26 cellular contexts compared by ENCODE assay signal in genomic region chr3:160765211-160765610, GRCh38.
"Had no signal": no experiment of that assay in that cellular context is flagged by ENCODE, and none has a peak within 500 bp of the region (broad histone marks: within the 10 kb centered on the region; RNA-seq: fewer than 3 reads in every experiment).

No MANE protein-coding gene starts in this region.

- H3K27ac ChIP-seq: ascending aorta, body of pancreas, VCaP had no signal

- H3K4me1 ChIP-seq: ascending aorta, body of pancreas had no signal

- H3K4me2 ChIP-seq: SK-N-SH had no signal

- DNase-seq: activated CD4-positive, alpha-beta memory T cell treated with anti-CD3 and anti-CD28 coated beads for 36 hours; activated CD4-positive, alpha-beta T cell treated with anti-CD3 and anti-CD28 coated beads, Interleukin-2, amount 10 ng/mL, durations not matched to agents 7 days and 5 days; activated CD4-positive, CD25-positive, alpha-beta regulatory T cell; activated CD8-positive, alpha-beta memory T cell treated with anti-CD3 and anti-CD28 coated beads for 24 hours; activated effector memory CD4-positive, alpha-beta T cell treated with anti-CD3 and anti-CD28 coated beads, Interleukin-2, amount 50 U/mL, for 16 hours; activated naive CD4-positive, alpha-beta T cell treated with Interleukin-2 at 50 U/mL for 16 hours; activated naive CD8-positive, alpha-beta T cell treated with anti-CD3 and anti-CD28 coated beads, Interleukin-2, amount 50 U/mL, for 24 hours; activated T-cell treated with anti-CD3 and anti-CD28 coated beads, Interleukin-2, amount 50 U/mL, for 4 hours; amniotic stem cell; body of pancreas; central memory CD4-positive, alpha-beta T cell; NCI-H1092; NCI-H1417 treated with DMSO at 0.1 percent for 48 hours; NCI-H187; NCI-H2081; NCI-H345; NCI-H510A; NCI-H748 treated with DMSO at 0.1 percent for 48 hours; RPMI8226; SK-N-SH; T-helper 1 cell had no signal

- H3K9me3 ChIP-seq: ascending aorta, body of pancreas, SK-N-SH had no signal

- H3K4me3 ChIP-seq: ascending aorta, body of pancreas, K562 had no signal

- H3K27me3 ChIP-seq: ascending aorta, body of pancreas had no signal

- H3K36me3 ChIP-seq: ascending aorta had no signal

- H3K9ac ChIP-seq: SK-N-SH had no signal

- ATAC-seq: activated naive CD4-positive, alpha-beta T cell treated with anti-CD3 and anti-CD28 coated beads, Interleukin-2, amount 50 U/mL, for 72 hours; activated naive CD8-positive, alpha-beta T cell treated with anti-CD3 and anti-CD28 coated beads, Interleukin-2, amount 50 U/mL, for 24 hours; activated T-cell treated with anti-CD3 and anti-CD28 coated beads, Interleukin-2, amount 50 U/mL, for 4 hours; body of pancreas; K562; Right ventricle myocardium inferior had no signal
